ENCODE assay signal across 8 cellular contexts in the genomic region with DNA sequence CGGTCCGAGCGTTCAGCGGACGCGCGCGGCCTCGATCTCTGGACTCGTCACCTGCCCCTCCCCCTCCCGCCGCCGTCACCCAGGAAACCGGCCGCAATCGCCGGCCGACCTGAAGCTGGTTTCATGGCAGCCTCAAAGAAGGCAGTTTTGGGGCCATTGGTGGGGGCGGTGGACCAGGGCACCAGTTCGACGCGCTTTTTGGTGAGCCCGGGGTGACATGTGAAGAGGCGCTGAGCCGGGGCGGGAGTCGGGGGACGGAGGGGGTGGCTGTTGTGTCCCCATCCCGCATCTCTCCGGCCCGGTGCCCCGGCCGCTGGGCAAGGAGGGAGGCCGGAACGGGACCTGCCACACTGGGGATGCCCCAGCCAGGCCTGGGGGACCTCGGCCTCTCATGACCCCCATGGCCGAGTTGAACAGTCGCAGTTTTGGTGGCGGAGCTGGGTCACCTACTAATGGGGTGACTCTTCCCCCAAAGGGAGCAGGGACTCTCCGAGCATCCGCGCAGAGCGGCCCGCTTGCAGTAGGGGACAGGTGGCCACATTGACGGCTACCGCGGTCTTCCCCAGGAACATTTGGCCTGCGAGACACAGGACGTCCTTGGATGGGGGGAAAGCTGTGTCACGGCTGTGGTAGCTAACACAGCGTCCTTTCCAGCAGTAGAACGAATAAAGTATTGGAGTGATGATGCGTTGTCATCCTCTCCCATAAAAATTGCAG. TPM values are rescaled to one million over a fixed set of nuclear protein-coding genes. Genes with fewer than 3 reads are reported as not detected.
A peak's percentile ranks its signal among the peaks of the same experiment; 100 is the strongest.
DNase-seq lines count a peak whose midpoint lies in the region; ATAC-seq, FAIRE-seq and TF ChIP-seq lines count a peak whose summit lies in the region.

Gene GK, plus strand, starts transcription at position 9 of the 717 bp plus-strand sequence. Its CDS starts 115 bp downstream, at position 124.

- H3K27ac ChIP-seq in pancreas, result peak within 1 kb of the TSS; percentile 29 to 77 (median 71)

- H3K36me3 ChIP-seq in ES-I3 (ENCODE audit: insufficient read depth, low read length), result no peaks in the 10 kb centered on the region
- H3K36me3 ChIP-seq in pancreas, result no peaks in the 10 kb centered on the region

- 1 to 40% methylated on average over 39 to 52 of the region's 53 CpGs for WGBS in pancreas, 2 donors

- H3K4me1 ChIP-seq in ES-I3 (ENCODE audit: insufficient read depth, low read length), result peaks cover 3% of the 10 kb centered on the region; the same call in 1 of the 2 replicates
- H3K4me1 ChIP-seq in pancreas, result no peaks in the 10 kb centered on the region

- H3K9me3 ChIP-seq in ES-I3 (ENCODE audit: control insufficient read depth, insufficient read depth, low read length) (no peaks in the 10 kb centered on the region), pancreas (no peaks in the 10 kb centered on the region)

- no peak for FAIRE-seq in pancreas (lab: Jason Lieb, UNC)

- peak within 1 kb of the TSS; percentile 10 to 54 (median 46) for H3K4me3 ChIP-seq in pancreas

- H3K9ac ChIP-seq in ES-I3 (ENCODE audit: low read depth, low read length), result peak within 1 kb of the TSS; percentile 66

- in situ Hi-C loops in KBM-7 (cut with MboI; ENCODE audit: low pct_unique_long_range_greater_than_20kb, low sequenced_read_pairs), result no loop called here

- DNase-seq in KBM-7 (peak; percentile 51), head of caudate nucleus (peak in 31 of 42 donors; percentile 2 to 49 (median 19)), pancreas (peak in 2 of 6 donors; percentile 9 to 24), CD1c-positive myeloid dendritic cell (ENCODE audit: extremely low spot score) (no peak), GDM1 (lab: John Stamatoyannopoulos, UW) (no peak)
- DNase-seq in activated effector memory CD4-positive, alpha-beta T cell treated with Interleukin-2 at 50 U/mL for 16 hours, result peak; percentile 5

- TF ChIP-seq CTCF in pancreas (IDR thresholded peaks at IDR 0.05), result no peak

- intact Hi-C loops in head of caudate nucleus (cut with DNase I) (no loop called here), pancreas (cut with DNase I) (no loop called here)

- ATAC-seq in GM21528 (IDR thresholded peaks at IDR 0.05; ENCODE audit: low FRiP score, unreplicated experiment) (peak; percentile 17), pancreas (peak; percentile 32 to 41 (median 35))

- no peaks in the 10 kb centered on the region for H3K27me3 ChIP-seq in pancreas

RNA-seq across cellular contexts. Expression of gene GK, which starts in this region (rescaled TPM):
- total RNA-seq in pancreas, result 1 to 10 TPM; 1.6 to 7.5 (median 2.6) TPM
- polyA plus RNA-seq in pancreas, result 1 to 10 TPM; 1.3 to 3.9 TPM

Comparison
In these comparisons a context has a peak if more than half of its experiments do, and no peak if none do; other contexts are left out.
1. DNase-seq: peak in KBM-7 (single experiment), activated effector memory CD4-positive, alpha-beta T cell treated with Interleukin-2 at 50 U/mL for 16 hours (single experiment) and head of caudate nucleus (31 of 42); none in CD1c-positive myeloid dendritic cell (single experiment) and GDM1 (single experiment).